ENCODE assay signal across 12 cellular contexts in the genomic region with DNA sequence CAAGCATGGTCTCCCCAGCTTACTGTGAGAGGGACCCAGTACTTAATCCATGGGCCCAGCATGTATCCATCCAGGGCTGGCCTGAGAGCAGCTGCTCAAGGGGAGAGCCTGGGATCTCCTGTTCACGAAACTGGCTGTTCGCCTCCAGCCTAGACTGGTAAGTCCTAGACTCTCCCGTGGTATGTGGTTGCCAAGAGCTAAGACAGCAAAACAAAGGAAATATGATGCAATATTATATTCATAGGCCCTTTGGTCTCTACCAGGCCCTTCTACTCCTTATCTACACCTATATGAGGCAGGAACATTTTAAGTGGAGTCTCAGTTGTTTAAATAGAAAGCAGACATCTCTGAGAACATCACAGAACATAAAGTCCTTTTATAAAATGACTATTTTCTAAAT. TPM values are rescaled to one million over a fixed set of nuclear protein-coding genes. Genes with fewer than 3 reads are reported as not detected.
DNase-seq lines count a peak whose midpoint lies in the region; ATAC-seq and TF ChIP-seq lines count a peak whose summit lies in the region.
"Had no signal": no experiment of that assay in that cellular context is flagged by ENCODE, and none has a peak within 500 bp of the region (broad histone marks: within the 10 kb centered on the region; RNA-seq: fewer than 3 reads in every experiment).

No MANE protein-coding gene starts in this region.

- H3K36me3 ChIP-seq in RWPE2 (ENCODE audit: low read depth): no peaks in the 10 kb centered on the region

- no peaks in the 10 kb centered on the region for H3K27me3 ChIP-seq in RWPE2 (ENCODE audit: insufficient read depth, poor library complexity, severe bottlenecking)
- H3K27me3 ChIP-seq: testis had no signal

- no peaks in the 10 kb centered on the region for H3K9me3 ChIP-seq in RWPE2 (ENCODE audit: severe bottlenecking)
- H3K9me3 ChIP-seq: testis had no signal

- H3K4me1 Mint-ChIP-seq in activated CD4-positive, alpha-beta T cell treated with anti-CD3 and anti-CD28 coated beads, Interleukin-2, amount 10 ng/mL, durations not matched to agents 7 days and 5 days: peaks cover 39% of the 10 kb centered on the region
- peaks cover 12% of the 10 kb centered on the region for H3K4me1 Mint-ChIP-seq in HFFc6 (ENCODE audit: low read depth)

- no peaks in the 10 kb centered on the region for H3K36me3 Mint-ChIP-seq in activated CD4-positive, alpha-beta T cell treated with anti-CD3 and anti-CD28 coated beads, Interleukin-2, amount 10 ng/mL, durations not matched to agents 7 days and 5 days (ENCODE audit: low read depth)
- H3K36me3 Mint-ChIP-seq in HFFc6 (ENCODE audit: low read depth): peaks cover 7% of the 10 kb centered on the region; the same call in 1 of the 2 replicates

- H3K4me3 Mint-ChIP-seq in activated CD4-positive, alpha-beta T cell treated with anti-CD3 and anti-CD28 coated beads, Interleukin-2, amount 10 ng/mL, durations not matched to agents 7 days and 5 days: peak overlapping the region; percentile 31
- no peak overlapping the region for H3K4me3 Mint-ChIP-seq in HFFc6

- POLR2A ChIA-PET in activated CD4-positive, alpha-beta T cell treated with anti-CD3 and anti-CD28 coated beads, Interleukin-2, amount 10 ng/mL, durations not matched to agents 7 days and 5 days (lab: Charles Lee): no interaction called here

- H3K27ac ChIP-seq in RWPE2 (ENCODE audit: poor library complexity, severe bottlenecking): no peak overlapping the region
- H3K27ac ChIP-seq: testis had no signal

- CTCF ChIA-PET in activated CD4-positive, alpha-beta T cell treated with anti-CD3 and anti-CD28 coated beads, Interleukin-2, amount 10 ng/mL, durations not matched to agents 7 days and 5 days (lab: Charles Lee): interaction anchor here (1.3 kb wide), 1 partner anchor 15 kb away, joined by 4 read pairs; no protein-coding TSS in a partner anchor

- ATAC-seq in RWPE2 (ENCODE audit: low read depth) (peak; percentile 58; the same call in 2 of the 3 replicates), esophagus mucosa (peak; percentile 84)
- ATAC-seq in stimulated activated naive CD8-positive, alpha-beta T cell treated with anti-CD3 and anti-CD28 coated beads, Interleukin-15, Interleukin-2, amounts not matched to agents 100 U/mL and 50 U/mL, for 24 hours: peak; percentile 53

- H3K27me3 Mint-ChIP-seq in activated CD4-positive, alpha-beta T cell treated with anti-CD3 and anti-CD28 coated beads, Interleukin-2, amount 10 ng/mL, durations not matched to agents 7 days and 5 days: peaks cover 13% of the 10 kb centered on the region
- peaks cover 8% of the 10 kb centered on the region for H3K27me3 Mint-ChIP-seq in HFFc6 (ENCODE audit: insufficient read depth)

- no peaks in the 10 kb centered on the region for H3K9me3 Mint-ChIP-seq in activated CD4-positive, alpha-beta T cell treated with anti-CD3 and anti-CD28 coated beads, Interleukin-2, amount 10 ng/mL, durations not matched to agents 7 days and 5 days
- no peaks in the 10 kb centered on the region for H3K9me3 Mint-ChIP-seq in HFFc6

- H3K4me1 ChIP-seq in RWPE2 (ENCODE audit: insufficient read depth, poor library complexity, severe bottlenecking): peaks cover 14% of the 10 kb centered on the region
- H3K4me1 ChIP-seq: testis had no signal

- no peak for TF ChIP-seq CTCF in RWPE2 (IDR thresholded peaks at IDR 0.05; ENCODE audit: poor library complexity, severe bottlenecking)
- TF ChIP-seq CTCF in HFFc6 (IDR thresholded peaks at IDR 0.05): no peak

- peak overlapping the region; percentile 72 for H3K27ac Mint-ChIP-seq in activated CD4-positive, alpha-beta T cell treated with anti-CD3 and anti-CD28 coated beads, Interleukin-2, amount 10 ng/mL, durations not matched to agents 7 days and 5 days
- no peak overlapping the region for H3K27ac Mint-ChIP-seq in HFFc6

- peak; percentile 38 for DNase-seq in activated CD4-positive, alpha-beta T cell treated with anti-CD3 and anti-CD28 coated beads, Interleukin-2, amount 10 ng/mL, durations not matched to agents 7 days and 5 days
- no peak for DNase-seq in activated CD4-positive, alpha-beta T cell treated with anti-CD3 and anti-CD28 coated beads for 48 hours
- DNase-seq in RWPE2 (ENCODE audit: low spot score): no peak
- no peak for DNase-seq in stimulated activated naive CD8-positive, alpha-beta T cell treated with anti-CD3 and anti-CD28 coated beads, Interleukin-15, Interleukin-2, amounts not matched to agents 100 U/mL and 50 U/mL, for 24 hours
- DNase-seq in HFFc6: no peak
- DNase-seq in inferior parietal cortex (ENCODE audit: extremely low spot score): no peak
- no peak for DNase-seq in NCI-H2196 (lab: John Stamatoyannopoulos, UW; ENCODE audit: unreplicated experiment)
- DNase-seq: kidney glomerular epithelial cell; NCI-H1417; stimulated activated CD4-positive, alpha-beta T cell treated with anti-CD3 and anti-CD28 coated beads, Interleukin-4, amount 100 ng/mL, for 4 hours; testis had no signal

- H3K4me3 ChIP-seq in RWPE2 (ENCODE audit: severe bottlenecking): no peak overlapping the region
- H3K4me3 ChIP-seq: testis had no signal

RNA-seq across cellular contexts. Expression of gene STK17A, which starts 28.9 kb away (rescaled TPM):
- total RNA-seq in activated CD4-positive, alpha-beta T cell treated with anti-CD3 and anti-CD28 coated beads, Interleukin-2, amount 10 ng/mL, durations not matched to agents 7 days and 5 days: 10 to 100 TPM; 74.4 to 74.8 TPM
- total RNA-seq in esophagus mucosa: 14.4 TPM
- total RNA-seq in HFFc6 (2021; fragmentation: NEBNext Ultra II Directional; extraction: Animal tissue kit (Norgen Biotek cat#: 25700)): 10 to 100 TPM; 59.0 to 79.2 (median 62.8) TPM
